ENCODE assay signal across 33 cellular contexts in the genomic region with DNA sequence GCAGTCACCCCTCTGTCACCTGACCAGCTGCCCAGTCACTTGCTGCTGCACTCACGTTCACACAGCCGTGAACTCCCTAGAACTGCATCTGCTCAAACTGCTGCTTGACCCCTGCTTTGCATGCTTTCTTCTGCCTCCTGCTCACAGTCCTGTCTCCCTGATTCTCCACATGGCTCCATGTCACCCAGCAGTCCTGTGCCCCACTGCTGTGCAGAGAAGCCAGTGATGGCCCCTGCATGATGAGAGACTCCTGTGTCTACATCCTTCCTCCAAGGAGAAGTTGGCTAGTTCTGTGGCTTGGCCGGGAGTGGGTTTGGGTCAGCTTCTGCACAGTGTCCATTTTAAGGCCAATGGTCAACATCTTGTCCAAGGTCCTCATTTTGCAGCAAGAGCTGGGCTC.
"Had no signal": no experiment of that assay in that cellular context is flagged by ENCODE, and none has a peak within 500 bp of the region (broad histone marks: within the 10 kb centered on the region; RNA-seq: fewer than 3 reads in every experiment).

No MANE protein-coding gene starts in this region.

- H3K4me3 Mint-ChIP-seq: activated B cell treated with CpG ODN at 0.5 μM for 24 hours; activated CD8-positive, alpha-beta T cell treated with anti-CD3 and anti-CD28 coated beads for 36 hours; activated naive CD8-positive, alpha-beta T cell treated with anti-CD3 and anti-CD28 coated beads for 36 hours; activated T-cell treated with anti-CD3 and anti-CD28 coated beads, Interleukin-2, amount 50 U/mL, for 72 hours; activated T-helper 17 cell treated with anti-CD3 and anti-CD28 coated beads, Interleukin-2, amount 50 U/mL, for 72 hours; central memory CD8-positive, alpha-beta T cell had no signal

- ATAC-seq: activated CD8-positive, alpha-beta T cell treated with anti-CD3 and anti-CD28 coated beads for 36 hours; activated T-cell treated with anti-CD3 and anti-CD28 coated beads, Interleukin-2, amount 50 U/mL, for 72 hours; activated T-helper 17 cell treated with anti-CD3 and anti-CD28 coated beads, Interleukin-2, amount 50 U/mL, for 72 hours had no signal

- DNase-seq: activated B cell treated with CpG ODN at 0.5 μM for 24 hours; activated CD4-positive, alpha-beta T cell treated with anti-CD3 and anti-CD28 coated beads for 48 hours; activated CD4-positive, alpha-beta T cell treated with anti-CD3 and anti-CD28 coated beads, Interleukin-2, amount 50 U/mL, for 4 hours; activated CD4-positive, CD25-positive, alpha-beta regulatory T cell treated with anti-CD3 and anti-CD28 coated beads, Interleukin-2, amount 50 U/mL, for 72 hours; activated CD8-positive, alpha-beta T cell treated with anti-CD3 and anti-CD28 coated beads for 36 hours; activated effector memory CD4-positive, alpha-beta T cell treated with anti-CD3 and anti-CD28 coated beads, Interleukin-2, amount 50 U/mL, for 16 hours; activated naive CD4-positive, alpha-beta T cell; activated naive CD4-positive, alpha-beta T cell treated with anti-CD3 and anti-CD28 coated beads, Interleukin-2, amount 50 U/mL, for 16 hours; activated naive CD8-positive, alpha-beta T cell treated with anti-CD3 and anti-CD28 coated beads for 36 hours; activated T-cell treated with anti-CD3 and anti-CD28 coated beads, Interleukin-2, amount 50 U/mL, for 1 hour; activated T-cell treated with anti-CD3 and anti-CD28 coated beads, Interleukin-2, amount 50 U/mL, for 72 hours; amniotic stem cell; MM.1S; MV-4-11; NCI-H1092 treated with DMSO at 0.1 percent for 48 hours; NCI-H1417; NCI-H146; NCI-H187; NCI-H2029 treated with DMSO at 0.1 percent for 48 hours; NCI-H2107; NCI-H2171; NCI-H510A; NCI-H748 treated with DMSO at 0.1 percent for 48 hours; NK-92 treated with Interleukin-12 subunit alpha and Interleukin-12 subunit beta, amount 100 ng/mL, for 24 hours; Right ventricle myocardium superior; SW 1271; T-helper 1 cell; T-helper 2 cell; T-helper 9 cell had no signal

- H3K27ac ChIP-seq: cardiac muscle cell, VCaP had no signal

- H3K4me3 ChIP-seq: cardiac muscle cell had no signal

- H3K9me3 Mint-ChIP-seq: activated B cell treated with CpG ODN at 0.5 μM for 24 hours; activated CD8-positive, alpha-beta T cell treated with anti-CD3 and anti-CD28 coated beads for 36 hours; activated naive CD8-positive, alpha-beta T cell treated with anti-CD3 and anti-CD28 coated beads for 36 hours; activated T-helper 17 cell treated with anti-CD3 and anti-CD28 coated beads, Interleukin-2, amount 50 U/mL, for 72 hours; central memory CD8-positive, alpha-beta T cell had no signal

- H3K27me3 ChIP-seq: cardiac muscle cell had no signal

- H3K36me3 ChIP-seq: cardiac muscle cell had no signal

- H3K4me1 Mint-ChIP-seq: activated B cell treated with CpG ODN at 0.5 μM for 24 hours; activated naive CD8-positive, alpha-beta T cell treated with anti-CD3 and anti-CD28 coated beads for 36 hours; central memory CD8-positive, alpha-beta T cell had no signal

- H3K27me3 Mint-ChIP-seq: activated B cell treated with CpG ODN at 0.5 μM for 24 hours; activated CD8-positive, alpha-beta T cell treated with anti-CD3 and anti-CD28 coated beads for 36 hours; activated naive CD8-positive, alpha-beta T cell treated with anti-CD3 and anti-CD28 coated beads for 36 hours; activated T-helper 17 cell treated with anti-CD3 and anti-CD28 coated beads, Interleukin-2, amount 50 U/mL, for 72 hours; central memory CD8-positive, alpha-beta T cell had no signal

- H3K36me3 Mint-ChIP-seq: activated naive CD8-positive, alpha-beta T cell treated with anti-CD3 and anti-CD28 coated beads for 36 hours had no signal

- H3K27ac Mint-ChIP-seq: activated B cell treated with CpG ODN at 0.5 μM for 24 hours; activated CD8-positive, alpha-beta T cell treated with anti-CD3 and anti-CD28 coated beads for 36 hours; activated naive CD8-positive, alpha-beta T cell treated with anti-CD3 and anti-CD28 coated beads for 36 hours; activated T-cell treated with anti-CD3 and anti-CD28 coated beads, Interleukin-2, amount 50 U/mL, for 72 hours; activated T-helper 17 cell treated with anti-CD3 and anti-CD28 coated beads, Interleukin-2, amount 50 U/mL, for 72 hours had no signal
